ENCODE assay signal across 12 cellular contexts in genomic region chr3:149701206-149701976, GRCh38. TPM values are rescaled to one million over a fixed set of nuclear protein-coding genes. Genes with fewer than 3 reads are reported as not detected.
DNase-seq lines count a peak whose midpoint lies in the region; ATAC-seq and TF ChIP-seq lines count a peak whose summit lies in the region.
"Had no signal": no experiment of that assay in that cellular context is flagged by ENCODE, and none has a peak within 500 bp of the region (broad histone marks: within the 10 kb centered on the region; RNA-seq: fewer than 3 reads in every experiment).

No MANE protein-coding gene starts in this region.

- no peaks in the 10 kb centered on the region; the same call in 1 of the 2 replicates for H3F3A ChIP-seq in MM.1S (ENCODE audit: insufficient read depth, low read length)

- H3K4me1 Mint-ChIP-seq in activated naive CD8-positive, alpha-beta T cell (ENCODE audit: low read depth) = no peaks in the 10 kb centered on the region
- no peaks in the 10 kb centered on the region for H3K4me1 Mint-ChIP-seq in activated naive CD8-positive, alpha-beta T cell treated with anti-CD3 and anti-CD28 coated beads for 36 hours
- H3K4me1 Mint-ChIP-seq in central memory CD8-positive, alpha-beta T cell = no peaks in the 10 kb centered on the region

- DNase-seq in activated naive CD8-positive, alpha-beta T cell treated with anti-CD3 and anti-CD28 coated beads for 36 hours = no peak
- DNase-seq in MM.1S (no peak), SW 1271 (lab: John Stamatoyannopoulos, UW) (no peak), germinal center (ENCODE audit: low spot score) (no peak)
- DNase-seq in central memory CD8-positive, alpha-beta T cell (ENCODE audit: low spot score in 2 of 2) = no peak
- DNase-seq: NCI-H2171, thyroid gland had no signal

- no peaks in the 10 kb centered on the region for H3K9me3 Mint-ChIP-seq in activated naive CD8-positive, alpha-beta T cell (ENCODE audit: low read depth)
- H3K9me3 Mint-ChIP-seq in activated naive CD8-positive, alpha-beta T cell treated with anti-CD3 and anti-CD28 coated beads for 36 hours = peaks cover 14% of the 10 kb centered on the region
- H3K9me3 Mint-ChIP-seq in central memory CD8-positive, alpha-beta T cell = no peaks in the 10 kb centered on the region

- H3K27me3 Mint-ChIP-seq in activated naive CD8-positive, alpha-beta T cell = no peaks in the 10 kb centered on the region
- no peaks in the 10 kb centered on the region for H3K27me3 Mint-ChIP-seq in activated naive CD8-positive, alpha-beta T cell treated with anti-CD3 and anti-CD28 coated beads for 36 hours
- no peaks in the 10 kb centered on the region for H3K27me3 Mint-ChIP-seq in central memory CD8-positive, alpha-beta T cell

- no peaks in the 10 kb centered on the region for H3K9me2 ChIP-seq in MM.1S (replicated peaks; ENCODE audit: insufficient read depth, low read length)

- no peaks in the 10 kb centered on the region for H4K20me1 ChIP-seq in MM.1S (ENCODE audit: insufficient read depth, low read length)
- H4K20me1 ChIP-seq: BLaER1 treated with 17β-estradiol and CSF1 and Interleukin-3, amounts not matched to agents 10 nM and 100 nM had no signal

- H3K27ac Mint-ChIP-seq in activated naive CD8-positive, alpha-beta T cell = no peak overlapping the region
- H3K27ac Mint-ChIP-seq in activated naive CD8-positive, alpha-beta T cell treated with anti-CD3 and anti-CD28 coated beads for 36 hours = no peak overlapping the region
- H3K27ac Mint-ChIP-seq in central memory CD8-positive, alpha-beta T cell (ENCODE audit: low read depth) = peak overlapping the region; percentile 50

- peak overlapping the region; percentile 40; the same call in 1 of the 2 replicates for H3K4me3 ChIP-seq in MM.1S (ENCODE audit: low read length)
- H3K4me3 ChIP-seq in urinary bladder (ENCODE audit: low read depth, low read length) = no peak overlapping the region
- H3K4me3 ChIP-seq: BLaER1 treated with 17β-estradiol and CSF1 and Interleukin-3, amounts not matched to agents 10 nM and 100 nM; thyroid gland had no signal

- peak; percentile 72 for ATAC-seq in central memory CD8-positive, alpha-beta T cell (replicated peaks; ENCODE audit: extremely low read depth, poor library complexity, severe bottlenecking)
- ATAC-seq in GM18520 (IDR thresholded peaks at IDR 0.05; ENCODE audit: unreplicated experiment) = no peak

- WGBS in urinary bladder = 91% methylated on average over 12 of the region's 12 CpGs

- TF ChIP-seq CTCF in MM.1S (IDR thresholded peaks at IDR 0.05; ENCODE audit: low read length) = no peak

- peak overlapping the region; percentile 12 for H3K4me3 Mint-ChIP-seq in activated naive CD8-positive, alpha-beta T cell
- H3K4me3 Mint-ChIP-seq in activated naive CD8-positive, alpha-beta T cell treated with anti-CD3 and anti-CD28 coated beads for 36 hours = no peak overlapping the region
- peak overlapping the region; percentile 52 for H3K4me3 Mint-ChIP-seq in central memory CD8-positive, alpha-beta T cell

- H3K27me3 ChIP-seq in MM.1S (replicated peaks; ENCODE audit: insufficient read depth, low read length) = no peaks in the 10 kb centered on the region
- H3K27me3 ChIP-seq: BLaER1 treated with 17β-estradiol and CSF1 and Interleukin-3, amounts not matched to agents 10 nM and 100 nM; neutrophil; thyroid gland had no signal

- peak overlapping the region; percentile 58 for H3K4me2 ChIP-seq in MM.1S (ENCODE audit: low read depth, low read length)
- H3K4me2 ChIP-seq: BLaER1 treated with 17β-estradiol and CSF1 and Interleukin-3, amounts not matched to agents 10 nM and 100 nM had no signal

- peaks cover 6% of the 10 kb centered on the region for H3K36me3 Mint-ChIP-seq in activated naive CD8-positive, alpha-beta T cell
- peaks cover 1% of the 10 kb centered on the region for H3K36me3 Mint-ChIP-seq in activated naive CD8-positive, alpha-beta T cell treated with anti-CD3 and anti-CD28 coated beads for 36 hours
- H3K36me3 Mint-ChIP-seq in central memory CD8-positive, alpha-beta T cell (ENCODE audit: insufficient read depth) = no peaks in the 10 kb centered on the region

- no peaks in the 10 kb centered on the region for H3K79me2 ChIP-seq in MM.1S (ENCODE audit: low read length)

- H2AFZ ChIP-seq in MM.1S (ENCODE audit: low read length) = peak overlapping the region; percentile 67

- no peak overlapping the region for H3K9ac ChIP-seq in MM.1S (ENCODE audit: low read length)
- H3K9ac ChIP-seq: BLaER1 treated with 17β-estradiol and CSF1 and Interleukin-3, amounts not matched to agents 10 nM and 100 nM had no signal

- no peak overlapping the region for H3K27ac ChIP-seq in MM.1S (ENCODE audit: low read length)
- H3K27ac ChIP-seq in urinary bladder (ENCODE audit: low read depth) = peak overlapping the region; percentile 48
- H3K27ac ChIP-seq: BLaER1 treated with 17β-estradiol and CSF1 and Interleukin-3, amounts not matched to agents 10 nM and 100 nM; neutrophil; thyroid gland had no signal

- H3K4me1 ChIP-seq in MM.1S (ENCODE audit: low read length) (no peaks in the 10 kb centered on the region), urinary bladder (ENCODE audit: insufficient read depth) (no peaks in the 10 kb centered on the region)
- H3K4me1 ChIP-seq: BLaER1 treated with 17β-estradiol and CSF1 and Interleukin-3, amounts not matched to agents 10 nM and 100 nM; thyroid gland had no signal

- no peaks in the 10 kb centered on the region for H3K9me3 ChIP-seq in MM.1S (replicated peaks; ENCODE audit: insufficient read depth, low read length)
- H3K9me3 ChIP-seq: neutrophil, thyroid gland had no signal

- H3K36me3 ChIP-seq in MM.1S (replicated peaks; ENCODE audit: insufficient read depth, low read length) = no peaks in the 10 kb centered on the region
- H3K36me3 ChIP-seq in urinary bladder (ENCODE audit: insufficient read depth) = no peaks in the 10 kb centered on the region
- H3K36me3 ChIP-seq: neutrophil, thyroid gland had no signal

RNA-seq across cellular contexts. Expression of gene WWTR1, which starts 43.6 kb away (rescaled TPM):
- total RNA-seq in activated naive CD8-positive, alpha-beta T cell treated with anti-CD3 and anti-CD28 coated beads for 36 hours = under 1 TPM; 0.16 to 0.33 TPM
- total RNA-seq in urinary bladder = 136 TPM
- polyA plus RNA-seq in urinary bladder = 155 TPM

RNA-seq across cellular contexts. Expression of gene COMMD2, which starts 50.9 kb away (rescaled TPM):
- 10 to 100 TPM; 39.5 to 40.9 TPM for total RNA-seq in activated naive CD8-positive, alpha-beta T cell treated with anti-CD3 and anti-CD28 coated beads for 36 hours
- 59.2 TPM for total RNA-seq in urinary bladder
- polyA plus RNA-seq in urinary bladder = 13.7 TPM

Comparison
In these comparisons a context has a peak if more than half of its experiments do, and no peak if none do; other contexts are left out.
1. RNA of gene WWTR1, which starts 43.6 kb away (total RNA-seq): 136 TPM in urinary bladder (single experiment); 0.16 to 0.33 TPM in activated naive CD8-positive, alpha-beta T cell treated with anti-CD3 and anti-CD28 coated beads for 36 hours; every median in the first group is over 100 times any median in the second.